Comparison of ENCODE assay signal across 25 cellular contexts in the genomic region with DNA sequence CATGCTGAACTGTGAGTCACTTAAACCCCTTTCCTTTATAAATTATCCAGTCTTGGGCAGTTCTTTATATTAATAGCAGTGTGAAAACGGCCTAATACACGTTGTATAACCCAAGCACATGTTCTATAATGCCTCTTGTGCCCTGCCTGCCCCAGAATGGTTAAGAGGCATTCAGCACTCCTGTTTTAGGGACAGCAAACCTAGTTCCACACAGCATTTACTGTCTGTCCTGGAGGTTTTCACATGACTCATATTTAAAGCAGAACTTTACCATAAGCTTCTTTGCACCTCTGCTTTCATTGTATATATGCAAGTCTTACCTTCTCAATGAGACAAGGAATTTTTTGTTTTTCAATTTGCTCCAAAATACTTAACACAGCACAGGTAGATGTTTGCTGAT.
DNase-seq lines count a peak whose midpoint lies in the region; ATAC-seq, FAIRE-seq and TF ChIP-seq lines count a peak whose summit lies in the region.
"Had no signal": no experiment of that assay in that cellular context is flagged by ENCODE, and none has a peak within 500 bp of the region (broad histone marks: within the 10 kb centered on the region; RNA-seq: fewer than 3 reads in every experiment).

No MANE protein-coding gene starts in this region.

- CTCF ChIA-PET in A549 (lab: Yijun Ruan, JAX) = no interaction called here
- CTCF ChIA-PET in GM10248 (lab: Yijun Ruan, JAX) = interaction anchor here (1.4 to 2.5 kb wide), 4 partner anchors 9 to 29 kb away, joined by 3 to 7 read pairs (median 4); no protein-coding TSS in a partner anchor

- POLR2A ChIA-PET in A549 (lab: Yijun Ruan, JAX) (no interaction called here), GM10248 (lab: Yijun Ruan, JAX) (no interaction called here)

- ATAC-seq in A549 (no peak), HG02610 (IDR thresholded peaks at IDR 0.05; ENCODE audit: unreplicated experiment) (peak; percentile 23), GM18858 (IDR thresholded peaks at IDR 0.05; ENCODE audit: unreplicated experiment) (no peak)
- ATAC-seq in activated T-helper 17 cell treated with anti-CD3 and anti-CD28 coated beads, Interleukin-2, amount 50 U/mL, for 72 hours (replicated peaks) = peak; percentile 49
- ATAC-seq: heart left ventricle; left ventricle myocardium superior; stimulated activated memory B cell treated with anti-CD40 and anti-IgM and Interleukin-4, amounts not matched to agents 10 μg/mL and 1 μg/mL and 100 μg/mL, for 72 hours had no signal

- no peaks in the 10 kb centered on the region for H3K9me3 ChIP-seq in A549
- H3K9me3 ChIP-seq: adrenal gland, thyroid gland had no signal

- FAIRE-seq in A549 (lab: Jason Lieb, UNC) = no peak
- FAIRE-seq: bronchial epithelial cell had no signal

- WGBS in A549 (ENCODE audit: missing lambda C conversion rate) = 2% methylated on average over 2 of the region's 2 CpGs

- no peak for TF ChIP-seq POLR2A in A549 (IDR thresholded peaks at IDR 0.05; ENCODE audit: low read length)

- in situ Hi-C loops in G401 (cut with HindIII; ENCODE audit: low sequenced_read_pairs) = no loop called here

- no peak overlapping the region for H3K27ac ChIP-seq in A549
- H3K27ac ChIP-seq: adrenal gland, heart left ventricle, thyroid gland had no signal

- peaks cover 43% of the 10 kb centered on the region for H3K4me1 Mint-ChIP-seq in activated T-helper 17 cell treated with anti-CD3 and anti-CD28 coated beads, Interleukin-2, amount 50 U/mL, for 72 hours
- no peaks in the 10 kb centered on the region for H3K4me1 Mint-ChIP-seq in type B pancreatic cell (ENCODE audit: unreplicated experiment)
- H3K4me1 Mint-ChIP-seq: neural crest cell had no signal

- no peak overlapping the region for H3K27ac Mint-ChIP-seq in activated T-helper 17 cell treated with anti-CD3 and anti-CD28 coated beads, Interleukin-2, amount 50 U/mL, for 72 hours
- no peak overlapping the region for H3K27ac Mint-ChIP-seq in type B pancreatic cell
- H3K27ac Mint-ChIP-seq: stimulated activated memory B cell treated with anti-CD40 and anti-IgM and Interleukin-4, amounts not matched to agents 10 μg/mL and 1 μg/mL and 100 μg/mL, for 72 hours had no signal

- no peaks in the 10 kb centered on the region for H3K4me1 ChIP-seq in A549
- H3K4me1 ChIP-seq: adrenal gland, thyroid gland had no signal

- no peaks in the 10 kb centered on the region for H3K36me3 Mint-ChIP-seq in activated T-helper 17 cell treated with anti-CD3 and anti-CD28 coated beads, Interleukin-2, amount 50 U/mL, for 72 hours (ENCODE audit: low read depth)
- H3K36me3 Mint-ChIP-seq in type B pancreatic cell = no peaks in the 10 kb centered on the region

- TF ChIP-seq EP300 in A549 (IDR thresholded peaks at IDR 0.05) = no peak

- H3K27me3 Mint-ChIP-seq in activated T-helper 17 cell treated with anti-CD3 and anti-CD28 coated beads, Interleukin-2, amount 50 U/mL, for 72 hours = no peaks in the 10 kb centered on the region
- H3K27me3 Mint-ChIP-seq in type B pancreatic cell = no peaks in the 10 kb centered on the region
- H3K27me3 Mint-ChIP-seq: CD4-positive, alpha-beta memory T cell; stimulated activated memory B cell treated with anti-CD40 and anti-IgM and Interleukin-4, amounts not matched to agents 10 μg/mL and 1 μg/mL and 100 μg/mL, for 72 hours had no signal

- TF ChIP-seq CTCF in A549 (IDR thresholded peaks at IDR 0.05) (no peak), GM10248 (IDR thresholded peaks at IDR 0.05; ENCODE audit: control extremely low read depth, extremely low read depth, low read depth, missing control alignments) (no peak), type B pancreatic cell (conservative IDR thresholded peaks at IDR 0.05) (no peak)

- H3K4me2 ChIP-seq in A549 = no peak overlapping the region

- TF ChIP-seq RAD21 in A549 (conservative IDR thresholded peaks at IDR 0.05 in 1 of 2, IDR thresholded peaks at IDR 0.05 in 1 of 2) = no peak

- DNase-seq in A549 (ENCODE audit: low read depth in 1 of 2, low spot score in 1 of 2) = no peak
- peak; percentile 37 for DNase-seq in GM10248 (ENCODE audit: extremely low spot score)
- no peak for DNase-seq in G401 (ENCODE audit: low spot score)
- no peak for DNase-seq in type B pancreatic cell (ENCODE audit: extremely low spot score, unreplicated experiment)
- DNase-seq in islet precursor cell = no peak
- DNase-seq: activated CD4-positive, CD25-positive, alpha-beta regulatory T cell; activated CD8-positive, alpha-beta memory T cell treated with anti-CD3 and anti-CD28 coated beads for 24 hours; adrenal gland; CD4-positive, alpha-beta memory T cell; DMS79 treated with DMSO at 0.1 percent for 48 hours; heart left ventricle; left ventricle myocardium superior; NCI-H1105 treated with DMSO at 0.1 percent for 48 hours; NCI-H2107; NCI-H510A; NK-92 treated with Interleukin-12 subunit alpha and Interleukin-12 subunit beta, amount 100 ng/mL, for 24 hours; RPMI8226; T1000; thyroid gland had no signal

- no peak overlapping the region for H3K4me3 ChIP-seq in A549
- H3K4me3 ChIP-seq: adrenal gland, heart left ventricle, thyroid gland had no signal

- H3K4me3 Mint-ChIP-seq in activated T-helper 17 cell treated with anti-CD3 and anti-CD28 coated beads, Interleukin-2, amount 50 U/mL, for 72 hours = peak overlapping the region; percentile 22
- no peak overlapping the region for H3K4me3 Mint-ChIP-seq in type B pancreatic cell
- H3K4me3 Mint-ChIP-seq: neural crest cell; stimulated activated memory B cell treated with anti-CD40 and anti-IgM and Interleukin-4, amounts not matched to agents 10 μg/mL and 1 μg/mL and 100 μg/mL, for 72 hours had no signal

- H3K9me3 Mint-ChIP-seq in activated T-helper 17 cell treated with anti-CD3 and anti-CD28 coated beads, Interleukin-2, amount 50 U/mL, for 72 hours = no peaks in the 10 kb centered on the region
- H3K9me3 Mint-ChIP-seq in type B pancreatic cell = peaks cover 5% of the 10 kb centered on the region
- H3K9me3 Mint-ChIP-seq: neural crest cell had no signal

TF ChIP-seq in A549, 52 proteins besides CTCF, POLR2A, EP300 and RAD21:
- TF ChIP-seq POLR2AphosphoS2 (conservative IDR thresholded peaks at IDR 0.05; ENCODE audit: low read length) = no peak
- peak; percentile 48; the same call in 1 of the 2 replicates for TF ChIP-seq REST (IDR thresholded peaks at IDR 0.05)

Comparison
In these comparisons a context has a peak if more than half of its experiments do, and no peak if none do; other contexts are left out.
1. ATAC-seq: peak in HG02610 (single experiment) and activated T-helper 17 cell treated with anti-CD3 and anti-CD28 coated beads, Interleukin-2, amount 50 U/mL, for 72 hours (single experiment); none in A549 (0 of 2) and GM18858 (single experiment).